In genomic region chr17:1055751-1056645, GRCh38 we compare ENCODE assay signal across 8 cellular contexts. TPM values are rescaled to one million over a fixed set of nuclear protein-coding genes. Genes with fewer than 3 reads are reported as not detected.
A peak's percentile ranks its signal among the peaks of the same experiment; 100 is the strongest.
DNase-seq lines count a peak whose midpoint lies in the region; ATAC-seq and TF ChIP-seq lines count a peak whose summit lies in the region.

No MANE protein-coding gene starts in this region.

- no peaks in the 10 kb centered on the region for H3K27me3 ChIP-seq in Caco-2 (replicated peaks; ENCODE audit: control insufficient read depth, insufficient read depth, low read length)

- no peaks in the 10 kb centered on the region for H3K27me3 Mint-ChIP-seq in Caco-2 (ENCODE audit: insufficient read depth, unreplicated experiment)
- H3K27me3 Mint-ChIP-seq in memory B cell: no peaks in the 10 kb centered on the region
- H3K27me3 Mint-ChIP-seq in stimulated activated naive CD8-positive, alpha-beta T cell treated with anti-CD3 and anti-CD28 coated beads, Interleukin-15, amount 100 ng/mL, for 72 hours: no peaks in the 10 kb centered on the region

- H3K36me3 Mint-ChIP-seq in Caco-2 (ENCODE audit: insufficient read depth, unreplicated experiment) (peaks cover 33% of the 10 kb centered on the region), memory B cell (peaks cover 27% of the 10 kb centered on the region)

- BruUV-seq in Caco-2 (replicated peaks; lab: Mats Ljungman, UMichigan): no TSS peak

- H3K27ac Mint-ChIP-seq in Caco-2 (ENCODE audit: unreplicated experiment) (no peak overlapping the region), memory B cell (peak overlapping the region; percentile 3)
- no peak overlapping the region for H3K27ac Mint-ChIP-seq in stimulated activated naive CD8-positive, alpha-beta T cell treated with anti-CD3 and anti-CD28 coated beads, Interleukin-15, amount 100 ng/mL, for 72 hours

- H3K9me3 Mint-ChIP-seq in Caco-2 (ENCODE audit: unreplicated experiment) (no peaks in the 10 kb centered on the region), memory B cell (no peaks in the 10 kb centered on the region)
- no peaks in the 10 kb centered on the region for H3K9me3 Mint-ChIP-seq in stimulated activated naive CD8-positive, alpha-beta T cell treated with anti-CD3 and anti-CD28 coated beads, Interleukin-15, amount 100 ng/mL, for 72 hours

- peak; percentile 61 to 69 for DNase-seq in Caco-2
- peak; percentile 30 for DNase-seq in Jurkat, Clone E6-1 (ENCODE audit: low read depth, low spot score)
- DNase-seq in activated CD4-positive, alpha-beta T cell treated with anti-CD3 and anti-CD28 coated beads for 48 hours: peak; percentile 64
- DNase-seq in ecto neural progenitor cell (ENCODE audit: low spot score): peak; percentile 87
- peak; percentile 28 to 54 for DNase-seq in memory B cell (ENCODE audit: low spot score in 2 of 2)
- peak; percentile 39 to 43 for DNase-seq in stimulated activated naive CD8-positive, alpha-beta T cell treated with anti-CD3 and anti-CD28 coated beads, Interleukin-15, amount 100 ng/mL, for 72 hours
- DNase-seq in GF-D8 (lab: John Stamatoyannopoulos, UW): no peak

- H3K9me3 ChIP-seq in Caco-2: no peaks in the 10 kb centered on the region

- POLR2A ChIA-PET in Caco-2 (lab: Charles Lee): no interaction called here

- peak; percentile 80 for ATAC-seq in memory B cell (ENCODE audit: low read depth)
- ATAC-seq in stimulated activated naive CD8-positive, alpha-beta T cell treated with anti-CD3 and anti-CD28 coated beads, Interleukin-15, amount 100 ng/mL, for 72 hours: peak; percentile 73
- no peak for ATAC-seq in HG02678 (IDR thresholded peaks at IDR 0.05; ENCODE audit: unreplicated experiment)

- no peaks in the 10 kb centered on the region for H3K4me1 ChIP-seq in Caco-2

- H3K4me3 ChIP-seq in Caco-2 (ENCODE audit: low read depth, low read length): no peak overlapping the region
- H3K4me3 ChIP-seq in Jurkat, Clone E6-1 (ENCODE audit: low read length): no peak overlapping the region

- no peak overlapping the region for H3K4me3 Mint-ChIP-seq in Caco-2 (ENCODE audit: unreplicated experiment)
- no peak overlapping the region for H3K4me3 Mint-ChIP-seq in memory B cell
- H3K4me3 Mint-ChIP-seq in stimulated activated naive CD8-positive, alpha-beta T cell treated with anti-CD3 and anti-CD28 coated beads, Interleukin-15, amount 100 ng/mL, for 72 hours: no peak overlapping the region

- H3K4me1 Mint-ChIP-seq in Caco-2 (ENCODE audit: low read depth, unreplicated experiment): no peaks in the 10 kb centered on the region
- peaks cover 3% of the 10 kb centered on the region for H3K4me1 Mint-ChIP-seq in memory B cell
- peaks cover 2% of the 10 kb centered on the region for H3K4me1 Mint-ChIP-seq in stimulated activated naive CD8-positive, alpha-beta T cell treated with anti-CD3 and anti-CD28 coated beads, Interleukin-15, amount 100 ng/mL, for 72 hours

- intact Hi-C loops in Caco-2 (cut with micrococcal nuclease; ENCODE audit: unreplicated experiment): loop anchor here (2.0 kb wide), 1 partner anchor 57 kb away; no protein-coding TSS in a partner anchor

- CTCF ChIA-PET in Caco-2 (lab: Charles Lee): interaction anchor here (0.5 to 2.0 kb wide), 17 partner anchors 12 to 644 kb away, joined by 3 to 17 read pairs (median 3); partner anchors contain the start of genes NXN and TIMM22

- TF ChIP-seq CTCF in Caco-2 (IDR thresholded peaks at IDR 0.05; ENCODE audit: insufficient read depth in 1 of 2, low read depth in 1 of 2, low read length in 1 of 2, severe bottlenecking in 1 of 2, unreplicated experiment in 1 of 2): peak; percentile 63 to 86

- peaks cover 5% of the 10 kb centered on the region for H3K36me3 ChIP-seq in Caco-2 (ENCODE audit: control insufficient read depth, insufficient read depth, low read length)

RNA-seq across cellular contexts. Expression of gene TIMM22, which starts 59.1 kb away (rescaled TPM):
- 20.1 and 20.6 TPM in 2 replicates for total RNA-seq in Caco-2 (2022)
- polyA plus RNA-seq in Jurkat, Clone E6-1 (2012; ENCODE audit: insufficient read depth, insufficient read length): 14.5 TPM
